Comparison of ENCODE assay signal across 37 cellular contexts in the genomic region with DNA sequence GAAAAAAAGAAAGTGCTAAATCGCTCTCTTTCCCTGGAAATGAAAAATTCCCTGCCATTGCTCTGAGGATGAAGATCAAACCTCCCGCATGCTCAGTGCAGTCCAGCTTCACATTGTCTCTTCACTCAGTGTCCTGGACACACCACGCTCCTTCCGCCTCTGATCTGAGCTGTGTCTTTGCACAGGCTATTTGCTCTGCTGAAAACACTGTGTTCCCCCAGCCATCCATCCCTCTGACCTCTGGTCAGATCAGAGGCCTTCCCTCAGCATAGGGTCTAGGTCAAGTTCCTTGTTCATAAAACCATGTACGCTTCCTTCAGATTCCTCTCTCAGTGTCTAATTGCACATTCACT. TPM values are rescaled to one million over a fixed set of nuclear protein-coding genes. Genes with fewer than 3 reads are reported as not detected.
DNase-seq lines count a peak whose midpoint lies in the region; ATAC-seq, FAIRE-seq and TF ChIP-seq lines count a peak whose summit lies in the region.
"Had no signal": no experiment of that assay in that cellular context is flagged by ENCODE, and none has a peak within 500 bp of the region (broad histone marks: within the 10 kb centered on the region; RNA-seq: fewer than 3 reads in every experiment).

No MANE protein-coding gene starts in this region.

- FAIRE-seq in HepG2 (lab: Jason Lieb, UNC), result no peak
- FAIRE-seq: astrocyte, D721Med, endometrium, H1, kidney had no signal

- no peak for TF ChIP-seq RAD21 in liver (IDR thresholded peaks at IDR 0.05)
- no peak for TF ChIP-seq RAD21 in HepG2 (CRISPR knock-in tag; IDR thresholded peaks at IDR 0.05)

- no peak for TF ChIP-seq CTCF in liver (IDR thresholded peaks at IDR 0.05; ENCODE audit: low read depth, low read length, missing input control)
- no peak for TF ChIP-seq CTCF in HepG2 (CRISPR knock-in tag; IDR thresholded peaks at IDR 0.05)
- TF ChIP-seq CTCF in osteocyte (IDR thresholded peaks at IDR 0.05), result no peak

- H3K36me3 ChIP-seq in liver (ENCODE audit: control insufficient read depth in 4 of 4, insufficient read depth in 3 of 4, low read depth in 1 of 4, low read length in 3 of 4) (peaks cover 0 to 3% (median 1%) of the 10 kb centered on the region in 4 donors), HepG2 (replicated peaks in 1 of 2; ENCODE audit: control insufficient read depth in 1 of 2, insufficient read depth in 2 of 2, low read length in 2 of 2) (peaks cover 30 to 58% of the 10 kb centered on the region in 2 experiments; a peak in 4 of 5 replicates)
- H3K36me3 ChIP-seq: neural progenitor cell had no signal

- DNase-seq in HepG2 (ENCODE audit: low spot score) (no peak), osteocyte (ENCODE audit: extremely low spot score, unreplicated experiment) (no peak), NCI-H1105 treated with DMSO at 0.1 percent for 48 hours (lab: John Stamatoyannopoulos, UW) (no peak)
- no peak for DNase-seq in stimulated activated naive CD4-positive, alpha-beta T cell (lab: John Stamatoyannopoulos, UW)
- no peak for DNase-seq in activated CD8-positive, alpha-beta memory T cell treated with anti-CD3 and anti-CD28 coated beads, Interleukin-2, amount 10 ng/mL, durations not matched to agents 7 days and 5 days
- DNase-seq in effector CD8-positive, alpha-beta T cell (lab: John Stamatoyannopoulos, UW), result no peak
- DNase-seq: activated CD4-positive, alpha-beta T cell treated with anti-CD3 and anti-CD28 coated beads, Interleukin-2, amount 50 U/mL, for 1 hour; activated naive CD8-positive, alpha-beta T cell treated with anti-CD3 and anti-CD28 coated beads, Interleukin-2, amount 50 U/mL, for 24 hours; activated T-cell treated with anti-CD3 and anti-CD28 coated beads, Interleukin-2, amount 50 U/mL, for 4 hours; CD4-positive, alpha-beta memory T cell; central memory CD4-positive, alpha-beta T cell; dermis blood vessel endothelial cell; DND-41; foreskin melanocyte; kidney; MM.1S; NCI-H1930; NCI-H2171 treated with DMSO at 0.1 percent for 48 hours; NCI-H510A; right lobe of liver; RPMI8226; SJCRH30; spleen; stimulated activated CD4-positive, alpha-beta T cell treated with anti-CD3 and anti-CD28 coated beads, Interleukin-2, amount 100 ng/mL, for 24 hours; stimulated activated CD8-positive, alpha-beta memory T cell treated with anti-CD3 and anti-CD28 coated beads, Interleukin-4, amount 100 ng/mL, for 48 hours; T1000; upper lobe of left lung; WERI-Rb-1 had no signal

- H3K27ac ChIP-seq in liver (ENCODE audit: low read depth in 1 of 2, low read length in 2 of 2) (no peak overlapping the region), HepG2 (ENCODE audit: extremely low read length, insufficient read depth, low read length) (no peak overlapping the region), cingulate gyrus (ENCODE audit: low read depth, low read length) (peak overlapping the region; percentile 10)
- H3K27ac ChIP-seq: KMS-11, neural progenitor cell, right lobe of liver, SJCRH30, spleen, WERI-Rb-1 had no signal

- POLR2A ChIA-PET in HepG2 (lab: Yijun Ruan, JAX), result interaction anchor here (0.8 kb wide), 1 partner anchor 40 kb away, joined by 3 read pairs; a partner anchor contains a TSS

- no TSS peak for BruUV-seq in HepG2 (replicated peaks; lab: Mats Ljungman, UMichigan)

- no peaks in the 10 kb centered on the region for H3K9me3 Mint-ChIP-seq in osteocyte (ENCODE audit: unreplicated experiment)
- no peaks in the 10 kb centered on the region for H3K9me3 Mint-ChIP-seq in activated CD8-positive, alpha-beta memory T cell treated with anti-CD3 and anti-CD28 coated beads, Interleukin-2, amount 10 ng/mL, durations not matched to agents 7 days and 5 days (ENCODE audit: low read depth)
- H3K9me3 Mint-ChIP-seq: activated naive CD8-positive, alpha-beta T cell treated with anti-CD3 and anti-CD28 coated beads, Interleukin-2, amount 50 U/mL, for 24 hours; activated T-cell treated with anti-CD3 and anti-CD28 coated beads, Interleukin-2, amount 50 U/mL, for 4 hours; CD4-positive, alpha-beta memory T cell; neural progenitor cell had no signal

- in situ Hi-C loops in HepG2 (cut with HindIII; ENCODE audit: extremely low pct_ligation_motif_present, low pct_unique_long_range_greater_than_20kb), result no loop called here

- H3K36me3 Mint-ChIP-seq in osteocyte (ENCODE audit: unreplicated experiment), result peaks cover 42% of the 10 kb centered on the region
- H3K36me3 Mint-ChIP-seq in activated CD8-positive, alpha-beta memory T cell treated with anti-CD3 and anti-CD28 coated beads, Interleukin-2, amount 10 ng/mL, durations not matched to agents 7 days and 5 days, result no peaks in the 10 kb centered on the region
- H3K36me3 Mint-ChIP-seq: CD4-positive, alpha-beta memory T cell had no signal

- no peak overlapping the region for H3K4me3 ChIP-seq in liver (ENCODE audit: low read depth in 1 of 3, low read length in 3 of 3)
- H3K4me3 ChIP-seq in HepG2 (replicated peaks in 1 of 3; ENCODE audit: insufficient read depth in 1 of 3, low read depth in 2 of 3, low read length in 3 of 3), result no peak overlapping the region
- H3K4me3 ChIP-seq: neural progenitor cell, right lobe of liver, SJCRH30, spleen, upper lobe of left lung had no signal

- H3K9me3 ChIP-seq in liver (ENCODE audit: control insufficient read depth in 4 of 4, low read length in 3 of 4) (no peaks in the 10 kb centered on the region), HepG2 (ENCODE audit: low read length) (no peaks in the 10 kb centered on the region)
- H3K9me3 ChIP-seq: right lobe of liver, SJCRH30, spleen, upper lobe of left lung had no signal

- H4K20me1 ChIP-seq in HepG2 (ENCODE audit: insufficient read depth, low read length), result no peaks in the 10 kb centered on the region

- intact Hi-C loops in HepG2 (cut with micrococcal nuclease; ENCODE audit: unreplicated experiment), result no loop called here

- H3K4me2 ChIP-seq in HepG2 (ENCODE audit: low read depth, low read length), result no peak overlapping the region
- H3K4me2 ChIP-seq: KMS-11, neural progenitor cell had no signal

- H3K9ac ChIP-seq in liver (ENCODE audit: low read depth in 1 of 2, low read length in 2 of 2) (no peak overlapping the region), HepG2 (ENCODE audit: insufficient read depth, low read depth, low read length) (no peak overlapping the region)
- H3K9ac ChIP-seq: KMS-11, neural progenitor cell had no signal

- ATAC-seq in HepG2, result no peak
- ATAC-seq in activated CD8-positive, alpha-beta memory T cell treated with anti-CD3 and anti-CD28 coated beads, Interleukin-2, amount 10 ng/mL, durations not matched to agents 7 days and 5 days, result no peak
- ATAC-seq: activated naive CD8-positive, alpha-beta T cell treated with anti-CD3 and anti-CD28 coated beads, Interleukin-2, amount 50 U/mL, for 24 hours; activated T-cell treated with anti-CD3 and anti-CD28 coated beads, Interleukin-2, amount 50 U/mL, for 4 hours had no signal

- H3K27ac Mint-ChIP-seq in osteocyte (ENCODE audit: unreplicated experiment), result peak overlapping the region; percentile 58
- H3K27ac Mint-ChIP-seq in activated CD8-positive, alpha-beta memory T cell treated with anti-CD3 and anti-CD28 coated beads, Interleukin-2, amount 10 ng/mL, durations not matched to agents 7 days and 5 days, result no peak overlapping the region
- H3K27ac Mint-ChIP-seq: activated naive CD8-positive, alpha-beta T cell treated with anti-CD3 and anti-CD28 coated beads, Interleukin-2, amount 50 U/mL, for 24 hours; CD4-positive, alpha-beta memory T cell; neural progenitor cell had no signal

- CTCF ChIA-PET in HepG2 (lab: Yijun Ruan, JAX; ENCODE audit: low intra/inter-chr PET ratio, low total read pairs), result no interaction called here
- CTCF ChIA-PET in activated CD8-positive, alpha-beta memory T cell treated with anti-CD3 and anti-CD28 coated beads, Interleukin-2, amount 10 ng/mL, durations not matched to agents 7 days and 5 days (lab: Charles Lee), result interaction anchor here (2.4 kb wide), 1 partner anchor 49 kb away, joined by 8 read pairs; a partner anchor contains a TSS

- TF ChIP-seq EP300 in HepG2 (IDR thresholded peaks at IDR 0.05; ENCODE audit: low read depth in 2 of 2, low read length in 2 of 2) (no peak), HepG2 (CRISPR knock-in tag; IDR thresholded peaks at IDR 0.05; ENCODE audit: borderline replicate concordance) (no peak)

- no peak for TF ChIP-seq POLR2A in HepG2 (IDR thresholded peaks at IDR 0.05; ENCODE audit: insufficient read depth in 1 of 2, low read depth in 2 of 2, low read length in 2 of 2)

- no peak overlapping the region for H3K4me3 Mint-ChIP-seq in osteocyte (ENCODE audit: unreplicated experiment)
- no peak overlapping the region for H3K4me3 Mint-ChIP-seq in activated CD8-positive, alpha-beta memory T cell treated with anti-CD3 and anti-CD28 coated beads, Interleukin-2, amount 10 ng/mL, durations not matched to agents 7 days and 5 days
- H3K4me3 Mint-ChIP-seq: activated naive CD8-positive, alpha-beta T cell treated with anti-CD3 and anti-CD28 coated beads, Interleukin-2, amount 50 U/mL, for 24 hours; activated T-cell treated with anti-CD3 and anti-CD28 coated beads, Interleukin-2, amount 50 U/mL, for 4 hours; CD4-positive, alpha-beta memory T cell; neural progenitor cell had no signal

- no peaks in the 10 kb centered on the region for H3K4me1 ChIP-seq in liver (ENCODE audit: control insufficient read depth in 4 of 4, insufficient read depth in 4 of 4, low read length in 3 of 4)
- peaks cover 4% of the 10 kb centered on the region for H3K4me1 ChIP-seq in HepG2 (ENCODE audit: insufficient read depth, low read length)
- H3K4me1 ChIP-seq: neural progenitor cell, right lobe of liver, SJCRH30 had no signal

- WGBS in liver, result 93% methylated on average over 5 of the region's 5 CpGs
- WGBS in HepG2 (ENCODE audit: low lambda C conversion rate), result 95% methylated on average over 5 of the region's 5 CpGs

- no peak overlapping the region for H2AFZ ChIP-seq in HepG2 (ENCODE audit: low read length)
- H2AFZ ChIP-seq: neural progenitor cell had no signal

- H3K27me3 ChIP-seq in liver (ENCODE audit: control insufficient read depth in 4 of 4, insufficient read depth in 4 of 4, low read length in 3 of 4) (no peaks in the 10 kb centered on the region), HepG2 (ENCODE audit: control insufficient read depth in 1 of 2, insufficient read depth in 2 of 2, low read length in 2 of 2) (no peaks in the 10 kb centered on the region)
- H3K27me3 ChIP-seq: neural progenitor cell, right lobe of liver, SJCRH30, spleen, upper lobe of left lung had no signal

- peaks cover 3% of the 10 kb centered on the region for H3K4me1 Mint-ChIP-seq in osteocyte (ENCODE audit: unreplicated experiment)
- peaks cover 6% of the 10 kb centered on the region for H3K4me1 Mint-ChIP-seq in activated CD8-positive, alpha-beta memory T cell treated with anti-CD3 and anti-CD28 coated beads, Interleukin-2, amount 10 ng/mL, durations not matched to agents 7 days and 5 days
- H3K4me1 Mint-ChIP-seq: activated naive CD8-positive, alpha-beta T cell treated with anti-CD3 and anti-CD28 coated beads, Interleukin-2, amount 50 U/mL, for 24 hours; CD4-positive, alpha-beta memory T cell had no signal

- no peaks in the 10 kb centered on the region for H3K79me2 ChIP-seq in HepG2 (ENCODE audit: insufficient read depth, low read length)

- no peaks in the 10 kb centered on the region for H3K27me3 Mint-ChIP-seq in osteocyte (ENCODE audit: unreplicated experiment)
- H3K27me3 Mint-ChIP-seq in activated CD8-positive, alpha-beta memory T cell treated with anti-CD3 and anti-CD28 coated beads, Interleukin-2, amount 10 ng/mL, durations not matched to agents 7 days and 5 days, result no peaks in the 10 kb centered on the region
- H3K27me3 Mint-ChIP-seq: activated naive CD8-positive, alpha-beta T cell treated with anti-CD3 and anti-CD28 coated beads, Interleukin-2, amount 50 U/mL, for 24 hours; progenitor cell of endocrine pancreas had no signal

RNA-seq across cellular contexts. Expression of a gene that starts 40.2 kb away (rescaled TPM):
- total RNA-seq in liver, result 10 to 100 TPM in 1 of 2 donors, 1 to 10 TPM in 1; 6.2 to 14.6 TPM
- polyA plus RNA-seq in liver, result 1 to 10 TPM; 3.5 to 4.0 TPM
- total RNA-seq in HepG2 (2016; rRNA removed; fragmentation: Illumina TruSeq; extraction: Trizol), result 53.7 and 82.4 TPM in 2 replicates
- total RNA-seq in HepG2 (2016; cell fraction: cytosol; rRNA removed; fragmentation: Illumina TruSeq; extraction: Trizol; ENCODE audit: low read depth), result 10.7 and 11.7 TPM in 2 replicates
- 57.1 and 88.9 TPM in 2 replicates for total RNA-seq in HepG2 (2016; cell fraction: insoluble cytoplasmic fraction; rRNA removed; fragmentation: Illumina TruSeq; extraction: Trizol)
- total RNA-seq in HepG2 (2016; cell fraction: membrane; rRNA removed; fragmentation: Illumina TruSeq; extraction: Trizol), result 25.4 and 26.8 TPM in 2 replicates
- 26.9 and 33.4 TPM in 2 replicates for total RNA-seq in HepG2 (2016; cell fraction: nucleus; rRNA removed; fragmentation: Illumina TruSeq; extraction: Trizol)
- 10.5 and 18.7 TPM in 2 replicates for polyA plus RNA-seq in HepG2 (2011; rRNA removed)
- polyA plus RNA-seq in HepG2 (2011; cell fraction: cytosol; rRNA removed), result 9.6 and 10.1 TPM in 2 replicates
- polyA plus RNA-seq in HepG2 (2011; cell fraction: nucleus; rRNA removed), result 8.8 and 10.9 TPM in 2 replicates
- polyA plus RNA-seq in HepG2 (2012), result 8.0 and 18.3 TPM in 2 replicates
- 4.4 and 5.3 TPM in 2 replicates for polyA plus RNA-seq in HepG2 (2016; cell fraction: cytosol; fragmentation: Illumina TruSeq; extraction: Trizol; ENCODE audit: low read depth)
- polyA plus RNA-seq in HepG2 (2016; cell fraction: insoluble cytoplasmic fraction; fragmentation: Illumina TruSeq; extraction: Trizol; ENCODE audit: low read depth), result 61.2 and 64.9 TPM in 2 replicates
- polyA plus RNA-seq in HepG2 (2016; cell fraction: membrane; fragmentation: Illumina TruSeq; extraction: Trizol; ENCODE audit: low read depth), result 9.5 and 10.6 TPM in 2 replicates
- polyA plus RNA-seq in HepG2 (2016; cell fraction: nucleus; fragmentation: Illumina TruSeq; extraction: Trizol; ENCODE audit: insufficient read depth, low read depth), result 65.4 and 71.7 TPM in 2 replicates
- 6.5 and 15.7 TPM in 2 replicates for polyA minus RNA-seq in HepG2 (2011; rRNA and poly(A)+ RNA removed; ENCODE audit: low replicate concordance)
- 6.1 and 9.5 TPM in 2 replicates for polyA minus RNA-seq in HepG2 (2011; cell fraction: cytosol; rRNA and poly(A)+ RNA removed)
- 10.8 and 15.7 TPM in 2 replicates for polyA minus RNA-seq in HepG2 (2011; cell fraction: nucleus; rRNA and poly(A)+ RNA removed)
- total RNA-seq in osteocyte, result 6.7 and 7.6 TPM in 2 replicates
- 10 to 100 TPM; 36.0 to 42.7 TPM for total RNA-seq in activated CD8-positive, alpha-beta memory T cell treated with anti-CD3 and anti-CD28 coated beads, Interleukin-2, amount 10 ng/mL, durations not matched to agents 7 days and 5 days
